In the genomic region with DNA sequence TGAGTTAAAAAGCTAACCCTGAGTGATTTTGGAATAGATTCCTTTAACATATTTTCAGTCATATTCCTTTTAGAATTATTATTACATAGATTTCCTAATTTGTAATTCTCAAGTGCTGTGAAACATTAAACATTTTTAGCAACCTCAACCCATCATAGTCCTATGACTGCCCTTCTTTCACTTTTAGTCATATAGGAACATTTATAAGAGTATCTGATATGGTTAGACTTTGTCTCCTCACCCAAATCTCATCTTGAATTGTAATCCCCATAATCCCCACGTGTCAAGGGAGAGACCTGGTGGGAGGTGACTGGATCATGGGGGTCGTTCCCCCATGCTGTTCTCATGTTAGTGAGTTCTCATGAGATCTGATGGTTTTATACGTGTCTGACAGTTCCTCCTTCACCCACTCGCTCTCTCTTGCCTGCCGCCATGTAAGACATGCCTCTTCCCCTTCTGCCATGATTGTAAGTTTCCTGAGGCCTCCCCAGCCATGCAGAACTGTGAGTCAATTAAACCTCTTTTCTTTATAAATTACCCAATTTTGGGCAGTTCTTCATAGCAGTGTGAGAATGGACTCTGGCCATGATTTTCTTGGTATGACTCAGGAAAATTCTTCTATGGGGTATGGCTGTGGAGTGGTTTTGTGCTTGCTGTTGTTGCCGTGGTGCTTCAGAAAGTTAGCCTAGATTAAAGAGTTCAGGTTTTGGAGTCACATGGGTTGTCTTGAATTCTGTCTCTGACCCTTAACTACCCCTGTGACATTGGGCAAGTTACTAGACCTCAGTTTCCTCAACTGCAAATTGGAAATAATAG, we compare ENCODE assay signal across 2 cellular contexts.
A peak's percentile ranks its signal among the peaks of the same experiment; 100 is the strongest.
TF ChIP-seq lines count a peak whose summit lies in the region.

No MANE protein-coding gene starts in this region.

TF ChIP-seq in HepG2, 621 proteins besides CTCF, POLR2A, EP300 and RAD21:
- TF ChIP-seq ZNF430 (CRISPR knock-in tag; IDR thresholded peaks at IDR 0.05) (0 out of 2 replicates have a peak, but pooled peaks have one; percentile 27), ZNF75D (CRISPR knock-in tag; IDR thresholded peaks at IDR 0.05; ENCODE audit: borderline replicate concordance) (no peak), ZNF569 (CRISPR knock-in tag; IDR thresholded peaks at IDR 0.05; ENCODE audit: borderline replicate concordance) (no peak), ZNF234 (CRISPR knock-in tag; conservative IDR thresholded peaks at IDR 0.05) (no peak), ZNF383 (CRISPR knock-in tag; IDR thresholded peaks at IDR 0.05; ENCODE audit: borderline replicate concordance) (no peak)
- TF ChIP-seq, protein P1, sequence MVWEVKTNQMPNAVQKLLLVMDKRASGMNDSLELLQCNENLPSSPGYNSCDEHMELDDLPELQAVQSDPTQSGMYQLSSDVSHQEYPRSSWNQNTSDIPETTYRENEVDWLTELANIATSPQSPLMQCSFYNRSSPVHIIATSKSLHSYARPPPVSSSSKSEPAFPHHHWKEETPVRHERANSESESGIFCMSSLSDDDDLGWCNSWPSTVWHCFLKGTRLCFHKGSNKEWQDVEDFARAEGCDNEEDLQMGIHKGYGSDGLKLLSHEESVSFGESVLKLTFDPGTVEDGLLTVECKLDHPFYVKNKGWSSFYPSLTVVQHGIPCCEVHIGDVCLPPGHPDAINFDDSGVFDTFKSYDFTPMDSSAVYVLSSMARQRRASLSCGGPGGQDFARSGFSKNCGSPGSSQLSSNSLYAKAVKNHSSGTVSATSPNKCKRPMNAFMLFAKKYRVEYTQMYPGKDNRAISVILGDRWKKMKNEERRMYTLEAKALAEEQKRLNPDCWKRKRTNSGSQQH (CRISPR knock-in tag; IDR thresholded peaks at IDR 0.05; ENCODE audit: low read depth), result no peak
- TF ChIP-seq, protein P2, sequence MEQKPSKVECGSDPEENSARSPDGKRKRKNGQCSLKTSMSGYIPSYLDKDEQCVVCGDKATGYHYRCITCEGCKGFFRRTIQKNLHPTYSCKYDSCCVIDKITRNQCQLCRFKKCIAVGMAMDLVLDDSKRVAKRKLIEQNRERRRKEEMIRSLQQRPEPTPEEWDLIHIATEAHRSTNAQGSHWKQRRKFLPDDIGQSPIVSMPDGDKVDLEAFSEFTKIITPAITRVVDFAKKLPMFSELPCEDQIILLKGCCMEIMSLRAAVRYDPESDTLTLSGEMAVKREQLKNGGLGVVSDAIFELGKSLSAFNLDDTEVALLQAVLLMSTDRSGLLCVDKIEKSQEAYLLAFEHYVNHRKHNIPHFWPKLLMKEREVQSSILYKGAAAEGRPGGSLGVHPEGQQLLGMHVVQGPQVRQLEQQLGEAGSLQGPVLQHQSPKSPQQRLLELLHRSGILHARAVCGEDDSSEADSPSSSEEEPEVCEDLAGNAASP (CRISPR knock-in tag; IDR thresholded peaks at IDR 0.05; ENCODE audit: borderline replicate concordance), result no peak

TF ChIP-seq in SK-N-SH, 30 proteins besides CTCF, POLR2A, EP300 and RAD21:
- TF ChIP-seq RXRA (IDR thresholded peaks at IDR 0.05; ENCODE audit: borderline replicate concordance, low read depth) (no peak), NRF1 (IDR thresholded peaks at IDR 0.05; ENCODE audit: low read depth, low read length) (no peak), YY1 (IDR thresholded peaks at IDR 0.05; ENCODE audit: low read depth) (no peak)
- TF ChIP-seq, protein P3, sequence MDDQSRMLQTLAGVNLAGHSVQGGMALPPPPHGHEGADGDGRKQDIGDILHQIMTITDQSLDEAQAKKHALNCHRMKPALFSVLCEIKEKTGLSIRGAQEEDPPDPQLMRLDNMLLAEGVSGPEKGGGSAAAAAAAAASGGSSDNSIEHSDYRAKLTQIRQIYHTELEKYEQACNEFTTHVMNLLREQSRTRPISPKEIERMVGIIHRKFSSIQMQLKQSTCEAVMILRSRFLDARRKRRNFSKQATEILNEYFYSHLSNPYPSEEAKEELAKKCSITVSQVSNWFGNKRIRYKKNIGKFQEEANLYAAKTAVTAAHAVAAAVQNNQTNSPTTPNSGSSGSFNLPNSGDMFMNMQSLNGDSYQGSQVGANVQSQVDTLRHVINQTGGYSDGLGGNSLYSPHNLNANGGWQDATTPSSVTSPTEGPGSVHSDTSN (IDR thresholded peaks at IDR 0.05), result no peak
- TF ChIP-seq, protein P4, sequence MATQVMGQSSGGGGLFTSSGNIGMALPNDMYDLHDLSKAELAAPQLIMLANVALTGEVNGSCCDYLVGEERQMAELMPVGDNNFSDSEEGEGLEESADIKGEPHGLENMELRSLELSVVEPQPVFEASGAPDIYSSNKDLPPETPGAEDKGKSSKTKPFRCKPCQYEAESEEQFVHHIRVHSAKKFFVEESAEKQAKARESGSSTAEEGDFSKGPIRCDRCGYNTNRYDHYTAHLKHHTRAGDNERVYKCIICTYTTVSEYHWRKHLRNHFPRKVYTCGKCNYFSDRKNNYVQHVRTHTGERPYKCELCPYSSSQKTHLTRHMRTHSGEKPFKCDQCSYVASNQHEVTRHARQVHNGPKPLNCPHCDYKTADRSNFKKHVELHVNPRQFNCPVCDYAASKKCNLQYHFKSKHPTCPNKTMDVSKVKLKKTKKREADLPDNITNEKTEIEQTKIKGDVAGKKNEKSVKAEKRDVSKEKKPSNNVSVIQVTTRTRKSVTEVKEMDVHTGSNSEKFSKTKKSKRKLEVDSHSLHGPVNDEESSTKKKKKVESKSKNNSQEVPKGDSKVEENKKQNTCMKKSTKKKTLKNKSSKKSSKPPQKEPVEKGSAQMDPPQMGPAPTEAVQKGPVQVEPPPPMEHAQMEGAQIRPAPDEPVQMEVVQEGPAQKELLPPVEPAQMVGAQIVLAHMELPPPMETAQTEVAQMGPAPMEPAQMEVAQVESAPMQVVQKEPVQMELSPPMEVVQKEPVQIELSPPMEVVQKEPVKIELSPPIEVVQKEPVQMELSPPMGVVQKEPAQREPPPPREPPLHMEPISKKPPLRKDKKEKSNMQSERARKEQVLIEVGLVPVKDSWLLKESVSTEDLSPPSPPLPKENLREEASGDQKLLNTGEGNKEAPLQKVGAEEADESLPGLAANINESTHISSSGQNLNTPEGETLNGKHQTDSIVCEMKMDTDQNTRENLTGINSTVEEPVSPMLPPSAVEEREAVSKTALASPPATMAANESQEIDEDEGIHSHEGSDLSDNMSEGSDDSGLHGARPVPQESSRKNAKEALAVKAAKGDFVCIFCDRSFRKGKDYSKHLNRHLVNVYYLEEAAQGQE (IDR thresholded peaks at IDR 0.05; ENCODE audit: low read depth, low read length), result no peak
- TF ChIP-seq, protein P5, sequence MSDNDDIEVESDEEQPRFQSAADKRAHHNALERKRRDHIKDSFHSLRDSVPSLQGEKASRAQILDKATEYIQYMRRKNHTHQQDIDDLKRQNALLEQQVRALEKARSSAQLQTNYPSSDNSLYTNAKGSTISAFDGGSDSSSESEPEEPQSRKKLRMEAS (IDR thresholded peaks at IDR 0.05; ENCODE audit: low read depth), result no peak
